ENCODE assay signal across 9 cellular contexts in the genomic region with DNA sequence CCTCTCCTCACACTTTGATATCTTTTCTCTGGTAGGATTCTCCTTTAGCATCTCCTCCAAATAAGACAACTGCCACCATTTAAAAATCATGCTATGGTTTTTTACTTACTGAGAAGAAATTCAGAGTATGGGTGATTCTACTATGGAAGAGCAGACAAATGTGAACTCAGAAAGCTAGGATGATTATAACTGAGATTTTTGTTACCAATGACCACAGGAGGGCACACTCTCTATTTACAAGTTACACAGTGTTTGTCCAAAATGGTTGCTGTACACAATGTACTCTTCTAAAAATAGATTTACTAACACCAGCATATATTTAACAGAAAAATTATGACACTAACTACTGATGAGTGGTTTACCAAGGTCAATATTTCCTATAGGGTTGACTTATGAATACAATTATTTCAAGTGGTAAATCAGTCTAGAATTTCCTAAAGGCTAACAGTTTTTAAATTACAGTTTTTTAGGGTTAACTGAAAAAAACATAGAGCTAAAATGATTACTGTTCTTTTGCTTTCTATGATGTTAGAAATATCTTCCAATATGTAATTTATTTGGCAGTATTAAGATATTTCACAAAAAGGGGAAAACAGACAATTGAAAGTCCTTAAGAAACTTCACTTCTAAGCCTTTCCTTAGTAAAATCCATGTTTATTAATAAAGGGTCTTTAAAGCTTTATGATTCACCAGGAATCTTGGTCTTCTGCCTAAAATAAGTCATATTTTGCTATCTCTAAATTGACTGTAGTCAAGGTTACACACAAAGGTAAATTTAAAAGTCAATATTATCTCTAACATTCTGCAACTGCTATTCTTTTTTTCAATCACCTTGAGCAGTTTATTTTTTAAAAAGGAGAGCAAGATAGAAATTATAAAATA. TPM values are rescaled to one million over a fixed set of nuclear protein-coding genes. Genes with fewer than 3 reads are reported as not detected.
DNase-seq lines count a peak whose midpoint lies in the region; ATAC-seq and FAIRE-seq lines count a peak whose summit lies in the region.
"Had no signal": no experiment of that assay in that cellular context is flagged by ENCODE, and none has a peak within 500 bp of the region (broad histone marks: within the 10 kb centered on the region; RNA-seq: fewer than 3 reads in every experiment).

No MANE protein-coding gene starts in this region.

- peaks cover 0 to 8% (median 0%) of the 10 kb centered on the region in 7 donors for H3K9me3 Mint-ChIP-seq in naive B cell

- no peak overlapping the region for H3K4me3 ChIP-seq in MG63
- H3K4me3 ChIP-seq: BLaER1 treated with 17β-estradiol and CSF1 and Interleukin-3, amounts not matched to agents 10 nM and 100 nM had no signal

- no peaks in the 10 kb centered on the region for H3K27me3 Mint-ChIP-seq in naive B cell

- peak overlapping the region; percentile 18 to 96 (median 85) for H3K27ac Mint-ChIP-seq in naive B cell

- H3K36me3 Mint-ChIP-seq in naive B cell = peaks cover 8 to 13% of the 10 kb centered on the region in 2 donors

- H3K27me3 ChIP-seq in MG63 = no peaks in the 10 kb centered on the region
- H3K27me3 ChIP-seq: BLaER1 treated with 17β-estradiol and CSF1 and Interleukin-3, amounts not matched to agents 10 nM and 100 nM had no signal

- ATAC-seq in GM21786 (IDR thresholded peaks at IDR 0.05; ENCODE audit: unreplicated experiment) = peak; percentile 76
- peak; percentile 29 to 35 for ATAC-seq in naive B cell (ENCODE audit: low read depth in 2 of 2)

- no peaks in the 10 kb centered on the region for H3K9me3 ChIP-seq in MG63

- in situ Hi-C loops in KBM-7 (cut with MboI; ENCODE audit: low pct_unique_long_range_greater_than_20kb, low sequenced_read_pairs) = no loop called here

- peak; percentile 89 for FAIRE-seq in endometrium (lab: Jason Lieb, UNC)

- DNase-seq in DMS153 treated with DMSO at 0.1 percent for 48 hours (lab: John Stamatoyannopoulos, UW; ENCODE audit: unreplicated experiment) = peak; percentile 64
- DNase-seq in DMS153 (lab: John Stamatoyannopoulos, UW) = no peak
- peak; percentile 53 for DNase-seq in KBM-7
- DNase-seq in RPMI7951 (ENCODE audit: low read depth) = peak; percentile 58
- peak; percentile 31 for DNase-seq in naive B cell
- no peak for DNase-seq in MG63

- H3K36me3 ChIP-seq in MG63 = no peaks in the 10 kb centered on the region

- no peak overlapping the region for H3K4me3 Mint-ChIP-seq in naive B cell

- H3K4me1 Mint-ChIP-seq in naive B cell = peaks cover 7 to 24% (median 13%) of the 10 kb centered on the region in 3 donors

RNA-seq across cellular contexts. Expression of gene MAP4K3, which starts 57.2 kb away (rescaled TPM):
- 35.1 and 35.6 TPM in 2 replicates for total RNA-seq in RPMI7951 (2014; rRNA removed; shearing (Covaris generic))
- polyA plus RNA-seq in naive B cell (ENCODE audit: low read depth in 6 of 6) = 1 to 10 TPM in 5 of 6 donors, under 1 TPM in 1; 0.76 to 2.9 (median 2.1) TPM
- total RNA-seq in MG63 (2014; rRNA removed; shearing (Covaris generic); ENCODE audit: low replicate concordance) = 8.7 and 15.6 TPM in 2 replicates

Comparison
In these comparisons a context has a peak if more than half of its experiments do, and no peak if none do; other contexts are left out.
1. DNase-seq: peak in DMS153 treated with DMSO at 0.1 percent for 48 hours (single experiment), KBM-7 (single experiment), RPMI7951 (single experiment) and naive B cell (single experiment); none in DMS153 (single experiment) and MG63 (single experiment).